In the genomic region with DNA sequence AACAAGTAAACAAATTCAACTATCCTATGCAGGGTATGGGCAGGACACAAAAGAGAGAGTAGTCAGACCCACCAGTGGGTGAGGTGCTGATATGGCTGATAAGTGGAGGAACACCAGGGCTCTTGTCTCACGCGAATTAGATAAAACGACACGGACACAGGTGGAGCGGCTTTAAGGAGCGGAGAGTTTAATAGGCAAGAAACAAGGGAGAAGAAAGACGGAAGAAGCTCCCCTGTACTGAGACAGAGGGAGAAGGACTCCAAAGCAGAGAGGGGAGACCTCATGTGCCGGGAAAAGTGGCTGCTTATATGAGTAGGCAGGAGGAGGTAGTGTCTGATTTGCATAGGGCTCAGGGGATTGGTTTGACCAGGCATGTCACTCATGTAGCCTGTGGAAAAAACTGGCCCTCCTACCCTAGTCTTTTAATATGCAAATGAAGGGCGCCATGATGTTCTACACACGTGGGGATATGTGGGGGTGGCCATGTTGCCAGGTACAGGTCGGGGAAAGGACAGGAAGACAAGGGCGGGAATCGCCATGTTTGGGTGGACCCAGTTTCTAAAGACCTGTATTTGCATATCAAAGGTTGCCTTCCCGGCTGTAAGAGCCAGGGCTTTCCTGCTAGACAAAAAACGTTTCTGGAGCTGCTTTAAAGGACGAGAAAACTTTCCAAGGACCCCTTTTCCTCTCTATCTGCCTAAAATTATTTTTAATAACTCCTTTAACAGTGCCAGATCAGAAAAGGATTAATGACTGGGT, we compare ENCODE assay signal across 8 cellular contexts. TPM values are rescaled to one million over a fixed set of nuclear protein-coding genes. Genes with fewer than 3 reads are reported as not detected.
DNase-seq lines count a peak whose midpoint lies in the region; ATAC-seq and TF ChIP-seq lines count a peak whose summit lies in the region.

No MANE protein-coding gene starts in this region.

- no peak for TF ChIP-seq CTCF in lower lobe of right lung (IDR thresholded peaks at IDR 0.05)

- DNase-seq in NCI-H2107 treated with DMSO at 0.1 percent for 48 hours (lab: John Stamatoyannopoulos, UW; ENCODE audit: unreplicated experiment) (peak; percentile 99), lower lobe of right lung (peak; percentile 90), SKM-1 (lab: John Stamatoyannopoulos, UW; ENCODE audit: unreplicated experiment) (no peak)
- DNase-seq in activated CD4-positive, alpha-beta T cell treated with anti-CD3 and anti-CD28 coated beads, Interleukin-2, amount 50 U/mL, for 4 hours: peak; percentile 74 to 82
- DNase-seq in stimulated activated CD4-positive, alpha-beta T cell treated with anti-CD3 and anti-CD28 coated beads, TNF-alpha, amount 100 ng/mL, for 24 hours (ENCODE audit: low read depth in 3 of 3): peak; percentile 58 to 82 (median 79)

- H3K4me3 ChIP-seq in duodenal mucosa (ENCODE audit: low read depth in 1 of 2, low read length in 2 of 2) (peak overlapping the region; percentile 59 to 60), lower lobe of right lung (peak overlapping the region; percentile 47)

- intact Hi-C loops in lower lobe of right lung (cut with DNase I): no loop called here

- H3K27ac ChIP-seq in duodenal mucosa (ENCODE audit: low read depth, low read length) (peak overlapping the region; percentile 13), lower lobe of right lung (peak overlapping the region; percentile 75)

- H3K9me3 ChIP-seq in duodenal mucosa (ENCODE audit: control insufficient read depth in 1 of 2, low read length in 2 of 2) (no peaks in the 10 kb centered on the region), lower lobe of right lung (no peaks in the 10 kb centered on the region)

- H3K4me1 ChIP-seq in duodenal mucosa (ENCODE audit: control insufficient read depth in 1 of 2, insufficient read depth in 2 of 2, low read length in 2 of 2) (peaks cover 0 to 10% of the 10 kb centered on the region in 2 donors), lower lobe of right lung (peaks cover 14% of the 10 kb centered on the region)

- H3K27me3 ChIP-seq in duodenal mucosa (ENCODE audit: control insufficient read depth in 1 of 2, insufficient read depth in 2 of 2, low read length in 2 of 2) (no peaks in the 10 kb centered on the region), lower lobe of right lung (ENCODE audit: low read depth) (no peaks in the 10 kb centered on the region)

- ATAC-seq in GM18499 (IDR thresholded peaks at IDR 0.05; ENCODE audit: insufficient read depth, unreplicated experiment) (peak; percentile 78), HG02884 (IDR thresholded peaks at IDR 0.05; ENCODE audit: unreplicated experiment) (peak; percentile 86), lower lobe of right lung (peak; percentile 94 to 95)

- peak overlapping the region; percentile 47 to 58 for H3K9ac ChIP-seq in duodenal mucosa (ENCODE audit: low read depth in 1 of 2, low read length in 2 of 2)

- H3K36me3 ChIP-seq in duodenal mucosa (ENCODE audit: control insufficient read depth in 1 of 2, insufficient read depth in 2 of 2, low read length in 2 of 2): no peaks in the 10 kb centered on the region
- no peaks in the 10 kb centered on the region for H3K36me3 ChIP-seq in lower lobe of right lung

RNA-seq across cellular contexts. Expression of a gene that starts 28.8 kb away (rescaled TPM):
- total RNA-seq in lower lobe of right lung: 1.1 TPM

RNA-seq across cellular contexts. Expression of a gene that starts 39.4 kb away (rescaled TPM):
- 388 TPM for total RNA-seq in lower lobe of right lung
